20 cellular contexts compared by ENCODE assay signal in genomic region chr22:24231706-24232105, GRCh38. TPM values are rescaled to one million over a fixed set of nuclear protein-coding genes. Genes with fewer than 3 reads are reported as not detected.
DNase-seq lines count a peak whose midpoint lies in the region; ATAC-seq, FAIRE-seq and TF ChIP-seq lines count a peak whose summit lies in the region.
"Had no signal": no experiment of that assay in that cellular context is flagged by ENCODE, and none has a peak within 500 bp of the region (broad histone marks: within the 10 kb centered on the region; RNA-seq: fewer than 3 reads in every experiment).

No MANE protein-coding gene starts in this region.

- H3K27me3 Mint-ChIP-seq in T-helper 2 cell treated with Interferon-gamma antibody and Interleukin-4, amounts not matched to agents 5 μg/mL and 100 μg/mL, for 36 hours (ENCODE audit: low read depth) = no peaks in the 10 kb centered on the region
- H3K27me3 Mint-ChIP-seq: CD4-positive, CD25-positive, alpha-beta regulatory T cell had no signal

- H4K91ac ChIP-seq in IMR-90 (ENCODE audit: insufficient read depth, low read depth, low read length) = no peak overlapping the region

- H3K36me3 Mint-ChIP-seq in T-helper 2 cell treated with Interferon-gamma antibody and Interleukin-4, amounts not matched to agents 5 μg/mL and 100 μg/mL, for 36 hours (ENCODE audit: low read depth) = no peaks in the 10 kb centered on the region
- H3K36me3 Mint-ChIP-seq in stimulated activated effector memory CD8-positive, alpha-beta T cell treated with anti-CD3 and anti-CD28 coated beads, Interleukin-12 subunit alpha, Interleukin-12 subunit beta, amount 100 ng/mL, for 72 hours = no peaks in the 10 kb centered on the region
- H3K36me3 Mint-ChIP-seq: CD4-positive, CD25-positive, alpha-beta regulatory T cell had no signal

- peak overlapping the region; percentile 38 for H3K27ac Mint-ChIP-seq in T-helper 2 cell treated with Interferon-gamma antibody and Interleukin-4, amounts not matched to agents 5 μg/mL and 100 μg/mL, for 36 hours
- peak overlapping the region; percentile 55 for H3K27ac Mint-ChIP-seq in stimulated activated effector memory CD8-positive, alpha-beta T cell treated with anti-CD3 and anti-CD28 coated beads, Interleukin-12 subunit alpha, Interleukin-12 subunit beta, amount 100 ng/mL, for 72 hours

- H3K4me3 ChIP-seq in IMR-90 (ENCODE audit: insufficient read depth, low read depth, low read length) (no peak overlapping the region), HepG2 (replicated peaks in 1 of 3; ENCODE audit: insufficient read depth in 1 of 3, low read depth in 2 of 3, low read length in 3 of 3) (no peak overlapping the region)
- H3K4me3 ChIP-seq: K562 had no signal

- TF ChIP-seq RAD21 in IMR-90 (IDR thresholded peaks at IDR 0.05; ENCODE audit: low read length) = no peak
- no peak for TF ChIP-seq RAD21 in HepG2 (CRISPR knock-in tag; IDR thresholded peaks at IDR 0.05)

- no peak overlapping the region for H3K14ac ChIP-seq in IMR-90 (replicated peaks; ENCODE audit: low read depth, low read length)

- ATAC-seq in IMR-90 (ENCODE audit: low read depth) = no peak
- ATAC-seq in HepG2 = no peak; the same call in 2 of the 3 replicates
- no peak for ATAC-seq in stimulated activated effector memory CD8-positive, alpha-beta T cell treated with anti-CD3 and anti-CD28 coated beads, Interleukin-12 subunit alpha, Interleukin-12 subunit beta, amount 100 ng/mL, for 72 hours
- ATAC-seq: Right ventricle myocardium inferior had no signal

- H2BK120ac ChIP-seq in IMR-90 (ENCODE audit: low read depth, low read length) = no peak overlapping the region

- H3K36me3 ChIP-seq in IMR-90 (ENCODE audit: control insufficient read depth, insufficient read depth, low read length) (no peaks in the 10 kb centered on the region; the same call in 1 of the 2 replicates), HepG2 (replicated peaks in 1 of 2; ENCODE audit: control insufficient read depth in 1 of 2, insufficient read depth in 2 of 2, low read length in 2 of 2) (no peaks in the 10 kb centered on the region)
- H3K36me3 ChIP-seq: BE2C had no signal

- H4K8ac ChIP-seq in IMR-90 (ENCODE audit: low read depth in 2 of 2, low read length in 2 of 2) = no peak overlapping the region; a peak in 1 of 4 replicates

- H3K79me1 ChIP-seq in IMR-90 (ENCODE audit: low read depth in 1 of 2, low read length in 2 of 2) = no peaks in the 10 kb centered on the region; a peak in 1 of 4 replicates

- TF ChIP-seq POLR2A in IMR-90 (IDR thresholded peaks at IDR 0.05; ENCODE audit: low read depth, low read length) (no peak), HepG2 (IDR thresholded peaks at IDR 0.05; ENCODE audit: insufficient read depth in 1 of 2, low read depth in 2 of 2, low read length in 2 of 2) (no peak)

- H3K27me3 ChIP-seq in IMR-90 (ENCODE audit: control insufficient read depth, insufficient read depth, low read length) (no peaks in the 10 kb centered on the region), HepG2 (ENCODE audit: control insufficient read depth in 1 of 2, insufficient read depth in 2 of 2, low read length in 2 of 2) (no peaks in the 10 kb centered on the region)
- H3K27me3 ChIP-seq: BE2C had no signal

- H3K56ac ChIP-seq in IMR-90 (ENCODE audit: extremely low read depth, insufficient read depth, low read length) = no peak overlapping the region

- no peak overlapping the region for H2AK9ac ChIP-seq in IMR-90 (replicated peaks; ENCODE audit: low read depth, low read length, poor library complexity)

- TF ChIP-seq EP300 in HepG2 (IDR thresholded peaks at IDR 0.05; ENCODE audit: low read depth in 2 of 2, low read length in 2 of 2) (no peak), HepG2 (CRISPR knock-in tag; IDR thresholded peaks at IDR 0.05; ENCODE audit: borderline replicate concordance) (no peak)

- no peaks in the 10 kb centered on the region for H3K9me3 Mint-ChIP-seq in T-helper 2 cell treated with Interferon-gamma antibody and Interleukin-4, amounts not matched to agents 5 μg/mL and 100 μg/mL, for 36 hours
- H3K9me3 Mint-ChIP-seq in stimulated activated effector memory CD8-positive, alpha-beta T cell treated with anti-CD3 and anti-CD28 coated beads, Interleukin-12 subunit alpha, Interleukin-12 subunit beta, amount 100 ng/mL, for 72 hours = no peaks in the 10 kb centered on the region
- H3K9me3 Mint-ChIP-seq: CD4-positive, CD25-positive, alpha-beta regulatory T cell had no signal

- no peak overlapping the region for H3K4me3 Mint-ChIP-seq in T-helper 2 cell treated with Interferon-gamma antibody and Interleukin-4, amounts not matched to agents 5 μg/mL and 100 μg/mL, for 36 hours
- H3K4me3 Mint-ChIP-seq in stimulated activated effector memory CD8-positive, alpha-beta T cell treated with anti-CD3 and anti-CD28 coated beads, Interleukin-12 subunit alpha, Interleukin-12 subunit beta, amount 100 ng/mL, for 72 hours = no peak overlapping the region
- H3K4me3 Mint-ChIP-seq: CD4-positive, CD25-positive, alpha-beta regulatory T cell had no signal

- WGBS in IMR-90 (ENCODE audit: extremely low coverage in 2 of 2, insufficient read length in 1 of 2), 2 experiments = no CpG with 5 or more reads among the region's 9 CpGs
- 61% methylated on average over 3 of the region's 9 CpGs for WGBS in HepG2 (ENCODE audit: low lambda C conversion rate)

- H3K4me2 ChIP-seq in IMR-90 (ENCODE audit: low read depth, low read length) = no peak overlapping the region
- H3K4me2 ChIP-seq in HepG2 (ENCODE audit: low read depth, low read length) = no peak overlapping the region

- CTCF ChIA-PET in IMR-90 (lab: Yijun Ruan, JAX) (interaction anchor here (1.2 kb wide), 1 partner anchor 42 kb away, joined by 4 read pairs; no protein-coding TSS in a partner anchor), HepG2 (lab: Yijun Ruan, JAX; ENCODE audit: low intra/inter-chr PET ratio, low total read pairs) (interaction anchor here (3.4 kb wide), 1 partner anchor 42 kb away, joined by 33 read pairs; no protein-coding TSS in a partner anchor)

- peak overlapping the region; percentile 50; the same call in 1 of the 2 replicates for H2AK5ac ChIP-seq in IMR-90 (ENCODE audit: low read depth, low read length)

- H3K4me1 Mint-ChIP-seq in T-helper 2 cell treated with Interferon-gamma antibody and Interleukin-4, amounts not matched to agents 5 μg/mL and 100 μg/mL, for 36 hours (ENCODE audit: low read depth) = peaks cover 8% of the 10 kb centered on the region
- peaks cover 6% of the 10 kb centered on the region for H3K4me1 Mint-ChIP-seq in stimulated activated effector memory CD8-positive, alpha-beta T cell treated with anti-CD3 and anti-CD28 coated beads, Interleukin-12 subunit alpha, Interleukin-12 subunit beta, amount 100 ng/mL, for 72 hours

- H2AFZ ChIP-seq in IMR-90 (replicated peaks; ENCODE audit: low read length, poor library complexity) = no peak overlapping the region
- H2AFZ ChIP-seq in HepG2 (ENCODE audit: low read length) = no peak overlapping the region

- H3K4me1 ChIP-seq in IMR-90 (ENCODE audit: control insufficient read depth, insufficient read depth, low read length) = no peaks in the 10 kb centered on the region
- H3K4me1 ChIP-seq in HepG2 (ENCODE audit: insufficient read depth, low read length) = peaks cover 20% of the 10 kb centered on the region
- H3K4me1 ChIP-seq: BE2C had no signal

- no peak overlapping the region for H2BK20ac ChIP-seq in IMR-90 (ENCODE audit: low read depth, low read length)

- BruUV-seq in IMR-90 (replicated peaks; lab: Mats Ljungman, UMichigan) (no TSS peak), HepG2 (replicated peaks; lab: Mats Ljungman, UMichigan) (no TSS peak)

- FAIRE-seq in HepG2 (lab: Jason Lieb, UNC) = no peak
- FAIRE-seq: K562, RCC 7860 had no signal

- peaks cover 2% of the 10 kb centered on the region; the same call in 1 of the 2 replicates for H3K9me3 ChIP-seq in IMR-90 (ENCODE audit: control insufficient read depth, insufficient read depth, low read length)
- no peaks in the 10 kb centered on the region for H3K9me3 ChIP-seq in HepG2 (ENCODE audit: low read length)
- H3K9me3 ChIP-seq: BE2C had no signal

- H2BK5ac ChIP-seq in IMR-90 (ENCODE audit: low read depth, low read length, poor library complexity, severe bottlenecking) = no peak overlapping the region

- TF ChIP-seq CTCF in IMR-90 (conservative IDR thresholded peaks at IDR 0.05; ENCODE audit: low read depth, low read length) = no peak
- no peak for TF ChIP-seq CTCF in HepG2 (CRISPR knock-in tag; IDR thresholded peaks at IDR 0.05)

- H2BK15ac ChIP-seq in IMR-90 (ENCODE audit: low read depth, low read length) = no peak overlapping the region

- H4K5ac ChIP-seq in IMR-90 (ENCODE audit: low read depth, low read length) = no peak overlapping the region

- DNase-seq in T-helper 2 cell treated with Interferon-gamma antibody and Interleukin-4, amounts not matched to agents 5 μg/mL and 100 μg/mL, for 36 hours (ENCODE audit: low spot score) = no peak
- no peak for DNase-seq in T-helper 2 cell
- no peak for DNase-seq in IMR-90
- no peak for DNase-seq in HepG2 (ENCODE audit: low spot score)
- DNase-seq in stimulated activated effector memory CD8-positive, alpha-beta T cell treated with anti-CD3 and anti-CD28 coated beads, Interleukin-12 subunit alpha, Interleukin-12 subunit beta, amount 100 ng/mL, for 72 hours (ENCODE audit: low spot score in 2 of 2) = no peak
- DNase-seq in germinal center (ENCODE audit: low spot score) = no peak
- no peak for DNase-seq in stimulated activated naive CD4-positive, alpha-beta T cell (lab: John Stamatoyannopoulos, UW)
- DNase-seq in DMS53 (lab: John Stamatoyannopoulos, UW) = no peak
- DNase-seq: 8988T, BE2C, COR-L47, GDM1, NCI-H2029 treated with DMSO at 0.1 percent for 48 hours, NCI-H2171 treated with DMSO at 0.1 percent for 48 hours, NCI-H526 treated with DMSO at 0.1 percent for 48 hours had no signal

- H3K23ac ChIP-seq in IMR-90 (ENCODE audit: low read depth, low read length) = no peak overlapping the region

- no peak overlapping the region for H3K27ac ChIP-seq in IMR-90 (ENCODE audit: insufficient read depth, low read length)
- no peak overlapping the region for H3K27ac ChIP-seq in HepG2 (ENCODE audit: extremely low read length, insufficient read depth, low read length)

- POLR2A ChIA-PET in IMR-90 (lab: Charles Lee; ENCODE audit: unreplicated experiment) = no interaction called here
- POLR2A ChIA-PET in HepG2 (lab: Yijun Ruan, JAX) = no interaction called here

- in situ Hi-C loops in IMR-90 (cut with MboI; ENCODE audit: low sequenced_read_pairs) (no loop called here), HepG2 (cut with HindIII; ENCODE audit: extremely low pct_ligation_motif_present, low pct_unique_long_range_greater_than_20kb) (no loop called here)

- dilution Hi-C loops in IMR-90 (cut with HindIII; ENCODE audit: low sequenced_read_pairs, unreplicated experiment) = no loop called here

- H3K4ac ChIP-seq in IMR-90 (ENCODE audit: low read depth, low read length) = peak overlapping the region; percentile 35; the same call in 1 of the 2 replicates

- no peak overlapping the region for H3K18ac ChIP-seq in IMR-90 (ENCODE audit: low read depth, low read length)

- H3K79me2 ChIP-seq in HepG2 (ENCODE audit: insufficient read depth, low read length) = no peaks in the 10 kb centered on the region

- no peaks in the 10 kb centered on the region for H4K20me1 ChIP-seq in IMR-90 (ENCODE audit: insufficient read depth, low read length)
- no peaks in the 10 kb centered on the region for H4K20me1 ChIP-seq in HepG2 (ENCODE audit: insufficient read depth, low read length)

- H3K9ac ChIP-seq in IMR-90 (ENCODE audit: low read depth, low read length) (no peak overlapping the region), HepG2 (ENCODE audit: insufficient read depth, low read depth, low read length) (no peak overlapping the region)

- H3K9me1 ChIP-seq in IMR-90 (ENCODE audit: insufficient read depth, low read length) = no peaks in the 10 kb centered on the region; the same call in 1 of the 2 replicates

- intact Hi-C loops in IMR-90 (cut with micrococcal nuclease) (no loop called here), HepG2 (cut with micrococcal nuclease; ENCODE audit: unreplicated experiment) (loop anchor here (1.0 kb wide), 1 partner anchor 42 kb away; no protein-coding TSS in a partner anchor)

RNA-seq across cellular contexts. Expression of gene GGT5, which starts 13.2 kb away (rescaled TPM):
- 0.18 and 0.28 TPM in 2 replicates for total RNA-seq in IMR-90 (2012; rRNA removed)
- 3.1 and 5.8 TPM in 2 replicates for polyA plus RNA-seq in IMR-90 (2012; rRNA removed)
- 0.58 and 3.1 TPM in 2 replicates for polyA plus RNA-seq in IMR-90 (2012; cell fraction: cytosol; rRNA removed)
- 15.2 and 20.3 TPM in 2 replicates for polyA plus RNA-seq in IMR-90 (2012; cell fraction: nucleus; rRNA removed; ENCODE audit: low replicate concordance)
- total RNA-seq in HepG2 (2016; rRNA removed; fragmentation: Illumina TruSeq; extraction: Trizol) = 0.35 and 0.69 TPM in 2 replicates
- total RNA-seq in HepG2 (2016; cell fraction: cytosol; rRNA removed; fragmentation: Illumina TruSeq; extraction: Trizol; ENCODE audit: low read depth) = not detected in 2 replicates
- total RNA-seq in HepG2 (2016; cell fraction: insoluble cytoplasmic fraction; rRNA removed; fragmentation: Illumina TruSeq; extraction: Trizol) = 0.15 and 0.56 TPM in 2 replicates
- 0.15 and 0.17 TPM in 2 replicates for total RNA-seq in HepG2 (2016; cell fraction: membrane; rRNA removed; fragmentation: Illumina TruSeq; extraction: Trizol)
- 0.34 and 0.96 TPM in 2 replicates for total RNA-seq in HepG2 (2016; cell fraction: nucleus; rRNA removed; fragmentation: Illumina TruSeq; extraction: Trizol)
- polyA plus RNA-seq in HepG2 (2011; rRNA removed) = 2.1 and 3.1 TPM in 2 replicates
- 2.3 and 3.5 TPM in 2 replicates for polyA plus RNA-seq in HepG2 (2011; cell fraction: cytosol; rRNA removed)
- 13.6 and 29.0 TPM in 2 replicates for polyA plus RNA-seq in HepG2 (2011; cell fraction: nucleus; rRNA removed)
- polyA plus RNA-seq in HepG2 (2012) = 0.55 and 1.0 TPM in 2 replicates
- polyA plus RNA-seq in HepG2 (2016; cell fraction: cytosol; fragmentation: Illumina TruSeq; extraction: Trizol; ENCODE audit: low read depth) = 0.11 and 0.16 TPM in 2 replicates
- polyA plus RNA-seq in HepG2 (2016; cell fraction: insoluble cytoplasmic fraction; fragmentation: Illumina TruSeq; extraction: Trizol; ENCODE audit: low read depth) = 0.19 TPM in 1 of 2 replicates, not detected in the other
- polyA plus RNA-seq in HepG2 (2016; cell fraction: membrane; fragmentation: Illumina TruSeq; extraction: Trizol; ENCODE audit: low read depth) = 0.35 TPM in 1 of 2 replicates, not detected in the other
- polyA plus RNA-seq in HepG2 (2016; cell fraction: nucleus; fragmentation: Illumina TruSeq; extraction: Trizol; ENCODE audit: insufficient read depth, low read depth) = 2.3 and 3.8 TPM in 2 replicates
- 0.42 and 7.4 TPM in 2 replicates for polyA minus RNA-seq in HepG2 (2011; rRNA and poly(A)+ RNA removed; ENCODE audit: low replicate concordance)
- 1.7 and 1.8 TPM in 2 replicates for polyA minus RNA-seq in HepG2 (2011; cell fraction: cytosol; rRNA and poly(A)+ RNA removed)
- polyA minus RNA-seq in HepG2 (2011; cell fraction: nucleus; rRNA and poly(A)+ RNA removed) = 2.4 and 3.9 TPM in 2 replicates
- total RNA-seq: CD4-positive, CD25-positive, alpha-beta regulatory T cell; Daoy had no signal
- polyA plus RNA-seq: CD4-positive, CD25-positive, alpha-beta regulatory T cell had no signal

RNA-seq across cellular contexts. Expression of gene SPECC1L, which starts 38.9 kb away (rescaled TPM):
- total RNA-seq in IMR-90 (2012; rRNA removed) (44.1 and 45.5 TPM in 2 replicates), HepG2 (2016; rRNA removed; fragmentation: Illumina TruSeq; extraction: Trizol) (30.3 and 40.2 TPM in 2 replicates)
- polyA plus RNA-seq in IMR-90 (2012; rRNA removed) (18.4 and 18.7 TPM in 2 replicates), HepG2 (2011; rRNA removed) (14.1 and 16.9 TPM in 2 replicates)
- polyA plus RNA-seq in IMR-90 (2012; cell fraction: cytosol; rRNA removed) = 9.4 and 10.4 TPM in 2 replicates
- polyA plus RNA-seq in IMR-90 (2012; cell fraction: nucleus; rRNA removed; ENCODE audit: low replicate concordance) = 23.1 and 26.8 TPM in 2 replicates
- total RNA-seq in HepG2 (2016; cell fraction: cytosol; rRNA removed; fragmentation: Illumina TruSeq; extraction: Trizol; ENCODE audit: low read depth) = 12.7 and 19.1 TPM in 2 replicates
- 29.7 and 36.7 TPM in 2 replicates for total RNA-seq in HepG2 (2016; cell fraction: insoluble cytoplasmic fraction; rRNA removed; fragmentation: Illumina TruSeq; extraction: Trizol)
- 23.5 and 24.7 TPM in 2 replicates for total RNA-seq in HepG2 (2016; cell fraction: membrane; rRNA removed; fragmentation: Illumina TruSeq; extraction: Trizol)
- 33.2 and 38.0 TPM in 2 replicates for total RNA-seq in HepG2 (2016; cell fraction: nucleus; rRNA removed; fragmentation: Illumina TruSeq; extraction: Trizol)
- polyA plus RNA-seq in HepG2 (2011; cell fraction: cytosol; rRNA removed) = 12.5 and 14.6 TPM in 2 replicates
- polyA plus RNA-seq in HepG2 (2011; cell fraction: nucleus; rRNA removed) = 19.0 TPM in 2 replicates
- 20.4 and 20.6 TPM in 2 replicates for polyA plus RNA-seq in HepG2 (2012)
- 1.7 and 1.8 TPM in 2 replicates for polyA plus RNA-seq in HepG2 (2016; cell fraction: cytosol; fragmentation: Illumina TruSeq; extraction: Trizol; ENCODE audit: low read depth)
- 19.1 and 20.8 TPM in 2 replicates for polyA plus RNA-seq in HepG2 (2016; cell fraction: insoluble cytoplasmic fraction; fragmentation: Illumina TruSeq; extraction: Trizol; ENCODE audit: low read depth)
- 5.1 and 5.2 TPM in 2 replicates for polyA plus RNA-seq in HepG2 (2016; cell fraction: membrane; fragmentation: Illumina TruSeq; extraction: Trizol; ENCODE audit: low read depth)
- 22.8 and 26.2 TPM in 2 replicates for polyA plus RNA-seq in HepG2 (2016; cell fraction: nucleus; fragmentation: Illumina TruSeq; extraction: Trizol; ENCODE audit: insufficient read depth, low read depth)
- 22.4 and 26.6 TPM in 2 replicates for polyA minus RNA-seq in HepG2 (2011; rRNA and poly(A)+ RNA removed; ENCODE audit: low replicate concordance)
- 16.9 and 23.3 TPM in 2 replicates for polyA minus RNA-seq in HepG2 (2011; cell fraction: cytosol; rRNA and poly(A)+ RNA removed)
- 43.5 and 49.4 TPM in 2 replicates for polyA minus RNA-seq in HepG2 (2011; cell fraction: nucleus; rRNA and poly(A)+ RNA removed)

RNA-seq across cellular contexts. Expression of gene SUSD2, which starts 50.4 kb away (rescaled TPM):
- total RNA-seq in IMR-90 (2012; rRNA removed) (0.18 and 0.28 TPM in 2 replicates), HepG2 (2016; rRNA removed; fragmentation: Illumina TruSeq; extraction: Trizol) (0.94 and 2.1 TPM in 2 replicates)
- polyA plus RNA-seq in IMR-90 (2012; rRNA removed) (1.6 and 2.4 TPM in 2 replicates), HepG2 (2011; rRNA removed) (11.0 and 12.7 TPM in 2 replicates)
- 1.1 and 1.9 TPM in 2 replicates for polyA plus RNA-seq in IMR-90 (2012; cell fraction: cytosol; rRNA removed)
- polyA plus RNA-seq in IMR-90 (2012; cell fraction: nucleus; rRNA removed; ENCODE audit: low replicate concordance) = 1.9 and 4.1 TPM in 2 replicates
- 0.20 and 0.44 TPM in 2 replicates for total RNA-seq in HepG2 (2016; cell fraction: cytosol; rRNA removed; fragmentation: Illumina TruSeq; extraction: Trizol; ENCODE audit: low read depth)
- total RNA-seq in HepG2 (2016; cell fraction: insoluble cytoplasmic fraction; rRNA removed; fragmentation: Illumina TruSeq; extraction: Trizol) = 0.64 and 2.1 TPM in 2 replicates
- 0.48 and 0.49 TPM in 2 replicates for total RNA-seq in HepG2 (2016; cell fraction: membrane; rRNA removed; fragmentation: Illumina TruSeq; extraction: Trizol)
- total RNA-seq in HepG2 (2016; cell fraction: nucleus; rRNA removed; fragmentation: Illumina TruSeq; extraction: Trizol) = 3.6 and 3.8 TPM in 2 replicates
- polyA plus RNA-seq in HepG2 (2011; cell fraction: cytosol; rRNA removed) = 3.8 and 6.5 TPM in 2 replicates
- polyA plus RNA-seq in HepG2 (2011; cell fraction: nucleus; rRNA removed) = 12.4 and 16.2 TPM in 2 replicates
- 2.7 and 4.1 TPM in 2 replicates for polyA plus RNA-seq in HepG2 (2012)
- 0.27 and 0.36 TPM in 2 replicates for polyA plus RNA-seq in HepG2 (2016; cell fraction: cytosol; fragmentation: Illumina TruSeq; extraction: Trizol; ENCODE audit: low read depth)
- polyA plus RNA-seq in HepG2 (2016; cell fraction: insoluble cytoplasmic fraction; fragmentation: Illumina TruSeq; extraction: Trizol; ENCODE audit: low read depth) = 1.3 and 1.8 TPM in 2 replicates
- 0.41 and 0.74 TPM in 2 replicates for polyA plus RNA-seq in HepG2 (2016; cell fraction: membrane; fragmentation: Illumina TruSeq; extraction: Trizol; ENCODE audit: low read depth)
- polyA plus RNA-seq in HepG2 (2016; cell fraction: nucleus; fragmentation: Illumina TruSeq; extraction: Trizol; ENCODE audit: insufficient read depth, low read depth) = 8.0 and 8.7 TPM in 2 replicates
- 0.77 and 15.6 TPM in 2 replicates for polyA minus RNA-seq in HepG2 (2011; rRNA and poly(A)+ RNA removed; ENCODE audit: low replicate concordance)
- 5.4 and 6.8 TPM in 2 replicates for polyA minus RNA-seq in HepG2 (2011; cell fraction: cytosol; rRNA and poly(A)+ RNA removed)
- polyA minus RNA-seq in HepG2 (2011; cell fraction: nucleus; rRNA and poly(A)+ RNA removed) = 4.4 and 4.6 TPM in 2 replicates
